ENCODE assay signal across 13 cellular contexts in genomic region chr3:52526151-52526561, GRCh38. TPM values are rescaled to one million over a fixed set of nuclear protein-coding genes. Genes with fewer than 3 reads are reported as not detected.
DNase-seq lines count a peak whose midpoint lies in the region; ATAC-seq lines count a peak whose summit lies in the region.
"Had no signal": no experiment of that assay in that cellular context is flagged by ENCODE, and none has a peak within 500 bp of the region (broad histone marks: within the 10 kb centered on the region; RNA-seq: fewer than 3 reads in every experiment).

No MANE protein-coding gene starts in this region.

- DNase-seq in GM19240 (ENCODE audit: insufficient read length, low spot score): peak; percentile 0
- DNase-seq in caudate nucleus (lab: John Stamatoyannopoulos, UW): no peak
- peak; percentile 24 to 55 (median 40) for DNase-seq in right cardiac atrium
- DNase-seq in renal cortical epithelial cell (ENCODE audit: low read depth): peak; percentile 16
- DNase-seq in stimulated activated CD4-positive, alpha-beta T cell treated with anti-CD3 and anti-CD28 coated beads, Interleukin-4, amount 100 ng/mL, for 24 hours: no peak
- DNase-seq in NCI-H446 (lab: John Stamatoyannopoulos, UW): no peak
- no peak for DNase-seq in NCI-H187 (lab: John Stamatoyannopoulos, UW)
- DNase-seq: activated T-cell treated with anti-CD3 and anti-CD28 coated beads for 4 hours, C1 segment of cervical spinal cord, NCI-H1436 treated with DMSO at 0.1 percent for 48 hours, NCI-H526 treated with DMSO at 0.1 percent for 48 hours had no signal

- H3K27ac ChIP-seq in caudate nucleus (ENCODE audit: low read depth, low read length): peak overlapping the region; percentile 87
- peak overlapping the region; percentile 69 for H3K27ac ChIP-seq in right cardiac atrium (ENCODE audit: low read length)

- H3K9me3 ChIP-seq in right cardiac atrium (ENCODE audit: control insufficient read depth, low read length): no peaks in the 10 kb centered on the region
- H3K9me3 ChIP-seq: body of pancreas had no signal

- H3K27me3 ChIP-seq in right cardiac atrium (ENCODE audit: control insufficient read depth, insufficient read depth): no peaks in the 10 kb centered on the region
- H3K27me3 ChIP-seq: body of pancreas had no signal

- 72% methylated on average over 5 of the region's 5 CpGs for WGBS in right cardiac atrium

- no peak overlapping the region for H3K4me3 ChIP-seq in right cardiac atrium (ENCODE audit: low read length)
- H3K4me3 ChIP-seq: body of pancreas had no signal

- peaks cover 37% of the 10 kb centered on the region for H3K4me1 ChIP-seq in right cardiac atrium (ENCODE audit: control insufficient read depth, insufficient read depth, low read length)

- ATAC-seq in right cardiac atrium (no peak), GM21447 (IDR thresholded peaks at IDR 0.05; ENCODE audit: unreplicated experiment) (no peak)
- ATAC-seq: body of pancreas had no signal

- intact Hi-C loops in right cardiac atrium (cut with DNase I): no loop called here

RNA-seq across cellular contexts. Expression of gene NT5DC2, which starts 7.5 kb away (rescaled TPM):
- 100 to 1,000 TPM; 123 to 223 (median 154) TPM for total RNA-seq in right cardiac atrium
- 322 TPM for polyA plus RNA-seq in right cardiac atrium
- 20.3 and 27.7 TPM in 2 replicates for total RNA-seq in renal cortical epithelial cell

RNA-seq across cellular contexts. Expression of gene UQCC5, which starts 10.2 kb away (rescaled TPM):
- total RNA-seq in right cardiac atrium (10 to 100 TPM; 52.4 to 64.2 (median 62.4) TPM), renal cortical epithelial cell (0.69 and 2.4 TPM in 2 replicates)
- polyA plus RNA-seq in right cardiac atrium: 97.3 TPM

RNA-seq across cellular contexts. Expression of gene STAB1, which starts 31.0 kb away (rescaled TPM):
- 100 to 1,000 TPM in 2 of 4 donors, 10 to 100 TPM in 2; 91.9 to 159 (median 101) TPM for total RNA-seq in right cardiac atrium
- 69.5 TPM for polyA plus RNA-seq in right cardiac atrium
- 0.50 and 0.69 TPM in 2 replicates for total RNA-seq in renal cortical epithelial cell

Comparison
In these comparisons a context has a peak if more than half of its experiments do, and no peak if none do; other contexts are left out.
1. DNase-seq: peak in GM19240 (single experiment), right cardiac atrium (3 of 3) and renal cortical epithelial cell (single experiment); none in caudate nucleus (0 of 61), stimulated activated CD4-positive, alpha-beta T cell treated with anti-CD3 and anti-CD28 coated beads, Interleukin-4, amount 100 ng/mL, for 24 hours (single experiment), NCI-H446 (0 of 2) and NCI-H187 (0 of 2).
2. RNA of gene UQCC5, which starts 10.2 kb away (total RNA-seq): 52.4 to 64.2 TPM in right cardiac atrium; 0.69 to 2.4 TPM in renal cortical epithelial cell; every median in the first group is over 10 times any median in the second.
3. RNA of gene STAB1, which starts 31.0 kb away (total RNA-seq): 91.9 to 159 TPM in right cardiac atrium; 0.50 to 0.69 TPM in renal cortical epithelial cell; every median in the first group is over 10 times any median in the second.